ENCODE assay signal across 8 cellular contexts in genomic region chr14:69129264-69129880, GRCh38. TPM values are rescaled to one million over a fixed set of nuclear protein-coding genes. Genes with fewer than 3 reads are reported as not detected.
A peak's percentile ranks its signal among the peaks of the same experiment; 100 is the strongest.
DNase-seq lines count a peak whose midpoint lies in the region; ATAC-seq, FAIRE-seq and TF ChIP-seq lines count a peak whose summit lies in the region.

No MANE protein-coding gene starts in this region.

- peak overlapping the region; percentile 28 for H3K27ac ChIP-seq in caudate nucleus (ENCODE audit: low read depth, low read length)
- no peak overlapping the region for H3K27ac ChIP-seq in kidney (ENCODE audit: low read depth in 2 of 2, low read length in 2 of 2)

- peak; percentile 99 for TF ChIP-seq CTCF in kidney (IDR thresholded peaks at IDR 0.05; ENCODE audit: borderline replicate concordance, extremely low read depth, insufficient read depth)

- H3K4me3 ChIP-seq in kidney (ENCODE audit: low read length in 2 of 2) = no peak overlapping the region

- H3K9me3 ChIP-seq in kidney (ENCODE audit: control insufficient read depth in 1 of 2, low read length in 2 of 2) = no peaks in the 10 kb centered on the region

- in situ Hi-C loops in Caki2 (cut with HindIII; ENCODE audit: low pct_unique_long_range_greater_than_20kb, low sequenced_read_pairs) = no loop called here

- no peaks in the 10 kb centered on the region for H3K36me3 ChIP-seq in kidney (ENCODE audit: control insufficient read depth in 1 of 2, insufficient read depth in 2 of 2, low read length in 2 of 2)

- peak overlapping the region in 1 of 2 donors; percentile 60 for H3K9ac ChIP-seq in kidney (ENCODE audit: low read length in 2 of 2)

- FAIRE-seq in kidney (lab: Jason Lieb, UNC) = peak; percentile 52

- no peak for TF ChIP-seq POLR2A in GM18505 (IDR thresholded peaks at IDR 0.05; ENCODE audit: borderline replicate concordance, extremely low read depth, insufficient read depth, insufficient read length)

- intact Hi-C loops in kidney (cut with DNase I) = no loop called here

- ATAC-seq in HG02642 (IDR thresholded peaks at IDR 0.05; ENCODE audit: poor library complexity, unreplicated experiment) (peak; percentile 55), GM18505 (IDR thresholded peaks at IDR 0.05; ENCODE audit: unreplicated experiment) (no peak)

- DNase-seq in Caki2 (ENCODE audit: low read depth) = peak; percentile 48
- DNase-seq in NCI-H226 = peak; percentile 49
- peak; percentile 33 to 51 (median 44) for DNase-seq in activated CD4-positive, CD25-positive, alpha-beta regulatory T cell (lab: John Stamatoyannopoulos, UW)
- DNase-seq in caudate nucleus (lab: John Stamatoyannopoulos, UW) = peak in 54 of 61 donors; percentile 2 to 83 (median 38)
- peak; percentile 80 for DNase-seq in kidney
- DNase-seq in stimulated activated CD4-positive, alpha-beta T cell treated with anti-CD3 and anti-CD28 coated beads, Interleukin-15, amount 100 ng/mL, for 48 hours (ENCODE audit: low read depth in 2 of 2) = peak; percentile 49 to 64

- H3K4me1 ChIP-seq in kidney (ENCODE audit: control insufficient read depth in 1 of 2, insufficient read depth in 1 of 2, low read depth in 1 of 2, low read length in 2 of 2) = peaks cover 13 to 34% of the 10 kb centered on the region in 2 donors

RNA-seq across cellular contexts. Expression of gene DCAF5, which starts 23.5 kb away (rescaled TPM):
- 7.8 and 9.0 TPM in 2 replicates for total RNA-seq in Caki2 (2014; rRNA removed; shearing (Covaris generic); ENCODE audit: low replicate concordance)
- 51.0 TPM for total RNA-seq in kidney
- polyA plus RNA-seq in kidney (ENCODE audit: insufficient read depth, low read depth, low replicate concordance) = 17.3 TPM
